Comparison of ENCODE assay signal across 26 cellular contexts in the genomic region with DNA sequence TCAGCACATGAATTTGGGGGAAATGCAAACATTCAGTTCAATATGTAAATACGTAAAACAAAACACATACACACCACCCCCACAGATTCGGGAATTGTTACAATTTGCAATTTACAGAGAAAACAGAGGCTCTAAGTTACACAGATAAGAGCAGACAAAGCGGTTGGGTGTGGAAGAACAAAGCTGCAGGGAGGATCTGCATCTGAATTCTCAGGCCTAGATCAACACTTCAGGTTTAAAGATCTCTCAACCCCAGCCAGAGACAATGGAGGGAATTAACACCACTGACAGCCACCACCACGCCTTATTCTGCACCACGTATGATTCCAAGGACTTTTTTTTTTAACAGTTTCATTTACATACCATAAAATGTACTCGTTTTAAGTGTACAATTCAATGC.
"Had no signal": no experiment of that assay in that cellular context is flagged by ENCODE, and none has a peak within 500 bp of the region (broad histone marks: within the 10 kb centered on the region; RNA-seq: fewer than 3 reads in every experiment).

No MANE protein-coding gene starts in this region.

- ATAC-seq: esophagus mucosa; gastrocnemius medialis; heart right ventricle; left cardiac atrium; left lung; left ventricle myocardium superior; lower lobe of right lung; naive thymus-derived CD4-positive, alpha-beta T cell had no signal

- H3K9me3 ChIP-seq: esophagus squamous epithelium, gastrocnemius medialis, left lung, lower lobe of right lung had no signal

- H3K4me1 ChIP-seq: gastrocnemius medialis, heart right ventricle, left lung, lower lobe of right lung had no signal

- H3K27ac ChIP-seq: coronary artery, dorsolateral prefrontal cortex, gastrocnemius medialis, heart right ventricle, left lung, lower lobe of right lung had no signal

- H3K36me3 ChIP-seq: esophagus squamous epithelium, gastrocnemius medialis, heart right ventricle, left lung, lower lobe of right lung had no signal

- FAIRE-seq: colon, endometrium, islet of Langerhans, keratinocyte had no signal

- DNase-seq: dermis blood vessel endothelial cell; dorsolateral prefrontal cortex; effector CD4-positive, alpha-beta T cell; effector memory CD4-positive, alpha-beta T cell; erythroblast; esophagus squamous epithelium; foreskin fibroblast; foreskin melanocyte; gastrocnemius medialis; glutamatergic neuron; head of caudate nucleus; heart right ventricle; hippocampal formation; left cardiac atrium; left lung; left ventricle myocardium superior; lower lobe of right lung; mesenchymal stem cell; midbrain; naive thymus-derived CD4-positive, alpha-beta T cell had no signal

- H3K27me3 ChIP-seq: esophagus squamous epithelium, gastrocnemius medialis had no signal

- H3K4me3 ChIP-seq: coronary artery, dorsolateral prefrontal cortex, esophagus squamous epithelium, gastrocnemius medialis, heart right ventricle, left lung, lower lobe of right lung had no signal
